8 cellular contexts compared by ENCODE assay signal in the genomic region with DNA sequence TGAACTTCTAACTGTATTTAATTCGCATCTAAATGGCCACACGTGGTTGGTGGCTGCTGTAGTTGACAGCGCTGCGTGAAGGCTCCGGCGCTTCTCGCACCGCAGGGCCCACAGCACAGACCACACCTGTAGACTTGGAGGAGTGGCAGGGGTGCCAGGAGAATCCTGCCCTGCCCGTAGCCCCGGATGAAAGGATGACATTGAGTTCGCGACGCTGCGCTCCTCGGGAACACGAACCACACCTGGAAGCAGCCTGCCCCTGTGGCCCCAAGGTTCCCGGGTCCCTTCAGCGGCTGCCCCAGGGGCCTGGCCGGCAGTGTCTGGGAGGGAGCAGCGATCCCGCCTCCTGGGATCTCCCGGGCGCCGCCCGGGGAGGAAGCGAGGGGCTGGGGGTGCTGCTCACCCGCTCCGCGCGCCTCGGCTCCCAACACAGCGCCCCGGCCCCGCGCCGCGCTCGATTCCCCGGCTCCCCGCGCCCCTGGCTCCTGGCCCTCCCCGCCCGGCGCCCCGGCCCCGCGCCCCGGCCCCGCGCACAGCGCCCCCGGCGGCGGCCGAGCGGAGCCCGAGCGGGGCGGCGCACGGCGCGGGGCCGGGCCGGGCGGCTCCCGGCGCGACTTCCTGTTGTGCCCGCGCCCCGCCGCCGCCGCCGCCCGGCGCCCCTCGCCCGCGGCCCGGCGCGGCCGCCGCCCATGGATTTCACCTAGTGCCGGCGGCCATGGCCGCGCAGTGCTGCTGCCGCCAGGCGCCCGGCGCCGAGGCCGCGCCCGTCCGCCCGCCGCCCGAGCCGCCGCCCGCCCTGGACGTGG. TPM values are rescaled to one million over a fixed set of nuclear protein-coding genes. Genes with fewer than 3 reads are reported as not detected.
A peak's percentile ranks its signal among the peaks of the same experiment; 100 is the strongest.
DNase-seq lines count a peak whose midpoint lies in the region; ATAC-seq, FAIRE-seq and TF ChIP-seq lines count a peak whose summit lies in the region.

A gene with protein sequence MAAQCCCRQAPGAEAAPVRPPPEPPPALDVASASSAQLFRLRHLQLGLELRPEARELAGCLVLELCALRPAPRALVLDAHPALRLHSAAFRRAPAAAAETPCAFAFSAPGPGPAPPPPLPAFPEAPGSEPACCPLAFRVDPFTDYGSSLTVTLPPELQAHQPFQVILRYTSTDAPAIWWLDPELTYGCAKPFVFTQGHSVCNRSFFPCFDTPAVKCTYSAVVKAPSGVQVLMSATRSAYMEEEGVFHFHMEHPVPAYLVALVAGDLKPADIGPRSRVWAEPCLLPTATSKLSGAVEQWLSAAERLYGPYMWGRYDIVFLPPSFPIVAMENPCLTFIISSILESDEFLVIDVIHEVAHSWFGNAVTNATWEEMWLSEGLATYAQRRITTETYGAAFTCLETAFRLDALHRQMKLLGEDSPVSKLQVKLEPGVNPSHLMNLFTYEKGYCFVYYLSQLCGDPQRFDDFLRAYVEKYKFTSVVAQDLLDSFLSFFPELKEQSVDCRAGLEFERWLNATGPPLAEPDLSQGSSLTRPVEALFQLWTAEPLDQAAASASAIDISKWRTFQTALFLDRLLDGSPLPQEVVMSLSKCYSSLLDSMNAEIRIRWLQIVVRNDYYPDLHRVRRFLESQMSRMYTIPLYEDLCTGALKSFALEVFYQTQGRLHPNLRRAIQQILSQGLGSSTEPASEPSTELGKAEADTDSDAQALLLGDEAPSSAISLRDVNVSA (plus strand): TSS at position 613 of the 806 bp plus-strand sequence. CDS start 103 bp downstream, at position 716.

- no peak for TF ChIP-seq EP300 in SK-N-SH (IDR thresholded peaks at IDR 0.05; ENCODE audit: borderline replicate concordance in 1 of 2, low read depth in 1 of 2, low read length in 1 of 2)

- H3K9me3 ChIP-seq in SK-N-SH (no peaks in the 10 kb centered on the region), astrocyte (ENCODE audit: insufficient read depth, low read depth, low read length) (no peaks in the 10 kb centered on the region), right atrium auricular region (no peaks in the 10 kb centered on the region), prostate gland (no peaks in the 10 kb centered on the region)

- ATAC-seq in GM18520 (IDR thresholded peaks at IDR 0.05; ENCODE audit: unreplicated experiment) = peak; percentile 28
- peak; percentile 38 for ATAC-seq in HG03521 (IDR thresholded peaks at IDR 0.05; ENCODE audit: unreplicated experiment)

- no peak for TF ChIP-seq POLR2A in prostate gland (IDR thresholded peaks at IDR 0.05)

- H3K9me2 ChIP-seq in SK-N-SH = no peaks in the 10 kb centered on the region

- intact Hi-C loops in prostate gland (cut with DNase I) = loop anchor here (10.0 kb wide), 1 partner anchor 113 kb away; no protein-coding TSS in a partner anchor

- peaks cover 26% of the 10 kb centered on the region; the same call in 1 of the 2 replicates for H3K79me2 ChIP-seq in SK-N-SH (ENCODE audit: insufficient read depth)
- peaks cover 7% of the 10 kb centered on the region for H3K79me2 ChIP-seq in astrocyte (ENCODE audit: insufficient read depth, low read length)

- peak within 1 kb of the TSS; percentile 98 for H3K4me2 ChIP-seq in SK-N-SH
- peak within 1 kb of the TSS; percentile 97 for H3K4me2 ChIP-seq in astrocyte (ENCODE audit: low read length)

- POLR2A ChIA-PET in AG04449 (lab: Yijun Ruan, JAX) (interaction anchor here (1.7 kb wide), 1 partner anchor 18 kb away, joined by 10 read pairs; the partner anchor contains the start of gene CAPN10), SK-N-SH (lab: Yijun Ruan, JAX) (interaction anchor here (1.6 to 1.7 kb wide), 2 partner anchors 10 to 18 kb away, joined by 3 to 25 read pairs; partner anchors contain the start of gene CAPN10)

- no peak for DNase-seq in AG04449 (ENCODE audit: low read depth, low spot score)
- peak; percentile 90 for DNase-seq in SK-N-SH
- DNase-seq in astrocyte (ENCODE audit: low read depth) = no peak
- no peak for DNase-seq in right atrium auricular region (ENCODE audit: low spot score)
- no peak for DNase-seq in prostate gland (ENCODE audit: low spot score)
- DNase-seq in occipital lobe (lab: John Stamatoyannopoulos, UW) = no peak

- H3K4me3 Mint-ChIP-seq in astrocyte (ENCODE audit: unreplicated experiment) = peak within 1 kb of the TSS; percentile 91

- WGBS in SK-N-SH (ENCODE audit: low lambda C conversion rate) = 1% methylated on average over 10 of the region's 106 CpGs
- WGBS in prostate gland = under 1% methylated on average over 57 of the region's 106 CpGs

- H3K4me3 ChIP-seq in AG04449 (ENCODE audit: low read depth, low read length) (peak within 1 kb of the TSS; percentile 74), SK-N-SH (ENCODE audit: low read depth in 2 of 2, low read length in 1 of 2) (peak within 1 kb of the TSS; percentile 73 to 80), astrocyte (ENCODE audit: insufficient read depth, low read depth, low read length) (peak within 1 kb of the TSS; percentile 67), right atrium auricular region (peak within 1 kb of the TSS; percentile 81), prostate gland (peak within 1 kb of the TSS; percentile 63 to 65)

- H4K20me1 ChIP-seq in SK-N-SH (ENCODE audit: insufficient read depth) (0 out of 2 replicates have a peak, but pooled peaks cover 12% of the 10 kb centered on the region), astrocyte (ENCODE audit: insufficient read depth, low read length) (peaks cover 25% of the 10 kb centered on the region)

- no peak for TF ChIP-seq CTCF in AG04449 (IDR thresholded peaks at IDR 0.05; ENCODE audit: insufficient read depth, low read length, missing control alignments)
- TF ChIP-seq CTCF in SK-N-SH (IDR thresholded peaks at IDR 0.05) = 0 out of 2 replicates have a peak, but pooled peaks have one; percentile 9
- no peak for TF ChIP-seq CTCF in astrocyte (IDR thresholded peaks at IDR 0.05; ENCODE audit: insufficient read depth, low read depth, low read length)
- no peak for TF ChIP-seq CTCF in right atrium auricular region (IDR thresholded peaks at IDR 0.05)
- peak in 2 of 4 experiments; percentile 1 to 16 for TF ChIP-seq CTCF in prostate gland (IDR thresholded peaks at IDR 0.05)

- H3K27ac ChIP-seq in SK-N-SH (ENCODE audit: low read depth in 2 of 2, low read length in 1 of 2) (peak within 1 kb of the TSS in 1 of 2 experiments; percentile 67; a peak in 3 of 4 replicates), astrocyte (ENCODE audit: low read depth, low read length) (no peak within 1 kb of the TSS), right atrium auricular region (peak within 1 kb of the TSS; percentile 92 to 95), prostate gland (peak within 1 kb of the TSS; percentile 91 to 93)

- H3K36me3 Mint-ChIP-seq in astrocyte (ENCODE audit: low read depth, unreplicated experiment) = no peaks in the 10 kb centered on the region

- FAIRE-seq in astrocyte (lab: Jason Lieb, UNC) = no peak

- H3K36me3 ChIP-seq in SK-N-SH (replicated peaks in 1 of 2; ENCODE audit: control insufficient read depth in 1 of 2, insufficient read depth in 2 of 2, low read length in 1 of 2) (peaks cover 0 to 4% of the 10 kb centered on the region in 2 experiments), astrocyte (ENCODE audit: insufficient read depth, low read length) (no peaks in the 10 kb centered on the region), right atrium auricular region (peaks cover 5% of the 10 kb centered on the region), prostate gland (no peaks in the 10 kb centered on the region)

- CTCF ChIA-PET in AG04449 (lab: Yijun Ruan, JAX) = interaction anchor here (1.0 to 4.9 kb wide), 7 partner anchors 7 to 53 kb away, joined by 5 to 75 read pairs (median 15); partner anchors contain the start of genes ANKMY1, CAPN10 and DUSP28
- CTCF ChIA-PET in SK-N-SH (lab: Yijun Ruan, JAX) = interaction anchor here (0.7 to 2.9 kb wide), 8 partner anchors 12 to 272 kb away, joined by 3 to 31 read pairs (median 4); partner anchors contain the start of gene CAPN10

- TF ChIP-seq RAD21 in SK-N-SH (IDR thresholded peaks at IDR 0.05; ENCODE audit: low read length) = no peak

- H2AFZ ChIP-seq in SK-N-SH (ENCODE audit: low read depth) (peak within 1 kb of the TSS; percentile 81; the same call in 1 of the 2 replicates), astrocyte (ENCODE audit: low read depth, low read length) (peak within 1 kb of the TSS; percentile 80)

- H3K9me3 Mint-ChIP-seq in astrocyte (ENCODE audit: unreplicated experiment) = no peaks in the 10 kb centered on the region

- H3K4me1 Mint-ChIP-seq in astrocyte (ENCODE audit: low read depth, unreplicated experiment) = peaks cover 13% of the 10 kb centered on the region

- H3K27me3 Mint-ChIP-seq in astrocyte (ENCODE audit: low read depth, unreplicated experiment) = no peaks in the 10 kb centered on the region

- H3K27me3 ChIP-seq in SK-N-SH (ENCODE audit: insufficient read depth) (no peaks in the 10 kb centered on the region), astrocyte (ENCODE audit: insufficient read depth, low read length) (no peaks in the 10 kb centered on the region), right atrium auricular region (no peaks in the 10 kb centered on the region), prostate gland (replicated peaks; ENCODE audit: insufficient read depth) (no peaks in the 10 kb centered on the region)

- H3F3A ChIP-seq in SK-N-SH (replicated peaks; ENCODE audit: insufficient read depth) = peaks cover 7% of the 10 kb centered on the region

- H3K4me1 ChIP-seq in SK-N-SH (ENCODE audit: control insufficient read depth in 1 of 2, insufficient read depth in 2 of 2, low read depth in 1 of 2, low read length in 1 of 2) (peaks cover 26 to 39% of the 10 kb centered on the region in 2 experiments; a peak in 3 of 4 replicates), astrocyte (ENCODE audit: insufficient read depth, low read length) (peaks cover 24% of the 10 kb centered on the region), right atrium auricular region (peaks cover 0 to 55% of the 10 kb centered on the region in 2 donors), prostate gland (replicated peaks) (peaks cover 26% of the 10 kb centered on the region)

- H3K27ac Mint-ChIP-seq in astrocyte (ENCODE audit: unreplicated experiment) = peak within 1 kb of the TSS; percentile 72

- H3K9ac ChIP-seq in SK-N-SH (peak within 1 kb of the TSS; percentile 68), astrocyte (ENCODE audit: low read length) (peak within 1 kb of the TSS; percentile 69)

TF ChIP-seq in SK-N-SH, 30 proteins besides CTCF, POLR2A, EP300 and RAD21 (continues in another document):
- TF ChIP-seq USF2 (IDR thresholded peaks at IDR 0.05; ENCODE audit: borderline replicate concordance, low read depth, low read length) (no peak), FOXM1 (IDR thresholded peaks at IDR 0.05; ENCODE audit: low read depth) (no peak)

RNA-seq across cellular contexts. Expression of the gene that starts here (rescaled TPM):
- 13.3 and 14.3 TPM in 2 replicates for polyA plus RNA-seq in SK-N-SH (2012; rRNA removed)
- 4.9 and 9.6 TPM in 2 replicates for polyA plus RNA-seq in SK-N-SH (2012; cell fraction: cytosol; rRNA removed)
- 41.2 and 59.3 TPM in 2 replicates for polyA plus RNA-seq in SK-N-SH (2012; cell fraction: nucleus; rRNA removed)
- total RNA-seq in astrocyte (22.7 and 25.2 TPM in 2 replicates), right atrium auricular region (10 to 100 TPM; 62.0 to 76.3 TPM), prostate gland (10 to 100 TPM; 36.9 to 94.7 TPM), occipital lobe (4.4 TPM)
